8 cellular contexts compared by ENCODE assay signal in the genomic region with DNA sequence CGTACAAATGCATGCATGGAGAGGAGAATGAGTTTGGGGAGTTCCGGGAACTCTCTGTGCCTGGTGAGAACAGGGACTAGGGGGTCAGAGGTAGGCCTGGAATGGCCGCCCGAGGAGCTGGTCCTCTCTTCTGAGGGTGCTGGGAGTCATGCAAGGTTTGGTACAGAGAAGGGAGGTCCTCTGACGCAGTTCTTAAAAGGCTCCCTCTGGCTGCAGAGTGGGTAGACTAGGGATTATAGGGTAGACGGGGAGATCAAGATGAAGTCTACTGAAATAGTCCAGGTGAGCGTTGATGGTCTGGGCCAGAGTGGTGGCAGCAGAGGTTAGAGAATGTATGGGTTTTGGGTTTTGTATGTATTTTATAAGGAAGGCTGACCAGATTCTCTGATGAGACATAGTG. TPM values are rescaled to one million over a fixed set of nuclear protein-coding genes. Genes with fewer than 3 reads are reported as not detected.
DNase-seq lines count a peak whose midpoint lies in the region; ATAC-seq and TF ChIP-seq lines count a peak whose summit lies in the region.

No MANE protein-coding gene starts in this region.

- H3K9me2 ChIP-seq in SK-N-SH, result no peaks in the 10 kb centered on the region

- CTCF ChIA-PET in SK-N-SH (lab: Yijun Ruan, JAX), result no interaction called here

- ATAC-seq in GM18907 (IDR thresholded peaks at IDR 0.05; ENCODE audit: unreplicated experiment) (peak; percentile 8), HG02870 (IDR thresholded peaks at IDR 0.05; ENCODE audit: unreplicated experiment) (no peak)

- no peaks in the 10 kb centered on the region for H4K20me1 ChIP-seq in SK-N-SH (ENCODE audit: insufficient read depth)

- no peak for TF ChIP-seq POLR2A in sigmoid colon (IDR thresholded peaks at IDR 0.05)

- H3F3A ChIP-seq in SK-N-SH (replicated peaks; ENCODE audit: insufficient read depth), result no peaks in the 10 kb centered on the region

- TF ChIP-seq CTCF in SK-N-SH (IDR thresholded peaks at IDR 0.05) (no peak), foreskin fibroblast (IDR thresholded peaks at IDR 0.05; ENCODE audit: low read depth, low read length) (no peak), sigmoid colon (IDR thresholded peaks at IDR 0.05) (no peak)

- peak overlapping the region; percentile 86 for H3K4me2 ChIP-seq in SK-N-SH

- no peak for TF ChIP-seq RAD21 in SK-N-SH (IDR thresholded peaks at IDR 0.05; ENCODE audit: low read length)

- peaks cover 35% of the 10 kb centered on the region for H3K79me2 ChIP-seq in SK-N-SH (ENCODE audit: insufficient read depth)

- H3K4me1 ChIP-seq in SK-N-SH (ENCODE audit: control insufficient read depth in 1 of 2, insufficient read depth in 2 of 2, low read depth in 1 of 2, low read length in 1 of 2) (peaks cover 7 to 18% of the 10 kb centered on the region in 2 experiments; a peak in 2 of 4 replicates), sigmoid colon (peaks cover 0 to 22% (median 18%) of the 10 kb centered on the region in 4 donors)

- DNase-seq in SK-N-SH (no peak), foreskin fibroblast (peak in 1 of 2 donors; percentile 25), sigmoid colon (no peak), NCI-H2081 treated with DMSO at 0.1 percent for 48 hours (lab: John Stamatoyannopoulos, UW) (no peak), SIG-M5 (lab: John Stamatoyannopoulos, UW) (no peak)
- no peak for DNase-seq in stimulated activated naive CD4-positive, alpha-beta T cell treated with Interleukin-2 at 50 U/mL for 16 hours (lab: John Stamatoyannopoulos, UW)

- no peak for TF ChIP-seq EP300 in SK-N-SH (IDR thresholded peaks at IDR 0.05; ENCODE audit: borderline replicate concordance in 1 of 2, low read depth in 1 of 2, low read length in 1 of 2)
- no peak for TF ChIP-seq EP300 in sigmoid colon (IDR thresholded peaks at IDR 0.05)

- peak overlapping the region; percentile 85 for H3K9ac ChIP-seq in SK-N-SH

- H3K9me3 ChIP-seq in SK-N-SH (no peaks in the 10 kb centered on the region), sigmoid colon (peaks cover 0 to 25% (median 13%) of the 10 kb centered on the region in 4 donors)

- H3K4me3 ChIP-seq in SK-N-SH (ENCODE audit: low read depth in 2 of 2, low read length in 1 of 2) (peak overlapping the region; percentile 98 to 99), foreskin fibroblast (ENCODE audit: low read depth in 1 of 2, low read length in 2 of 2) (peak overlapping the region; percentile 78 to 97), sigmoid colon (peak overlapping the region; percentile 75 to 97 (median 90))

- H3K27me3 ChIP-seq in SK-N-SH (ENCODE audit: insufficient read depth) (no peaks in the 10 kb centered on the region), sigmoid colon (no peaks in the 10 kb centered on the region)

- peak overlapping the region; percentile 72; the same call in 1 of the 2 replicates for H2AFZ ChIP-seq in SK-N-SH (ENCODE audit: low read depth)

- POLR2A ChIA-PET in SK-N-SH (lab: Yijun Ruan, JAX), result no interaction called here

- intact Hi-C loops in sigmoid colon (cut with DNase I), result no loop called here

- 15% methylated on average over 7 of the region's 7 CpGs for WGBS in SK-N-SH (ENCODE audit: low lambda C conversion rate)
- 27 to 38% methylated on average over 7 of the region's 7 CpGs for WGBS in sigmoid colon, 2 donors

- H3K36me3 ChIP-seq in SK-N-SH (replicated peaks in 1 of 2; ENCODE audit: control insufficient read depth in 1 of 2, insufficient read depth in 2 of 2, low read length in 1 of 2), result peaks cover 17 to 29% of the 10 kb centered on the region in 2 experiments
- peaks cover 30 to 43% (median 36%) of the 10 kb centered on the region in 4 donors for H3K36me3 ChIP-seq in sigmoid colon

- H3K27ac ChIP-seq in SK-N-SH (ENCODE audit: low read depth in 2 of 2, low read length in 1 of 2) (peak overlapping the region in 1 of 2 experiments; percentile 59; a peak in 1 of 4 replicates), sigmoid colon (peak overlapping the region; percentile 81 to 87 (median 84))

TF ChIP-seq in SK-N-SH, 30 proteins besides CTCF, POLR2A, EP300 and RAD21:
- TF ChIP-seq, protein P1, sequence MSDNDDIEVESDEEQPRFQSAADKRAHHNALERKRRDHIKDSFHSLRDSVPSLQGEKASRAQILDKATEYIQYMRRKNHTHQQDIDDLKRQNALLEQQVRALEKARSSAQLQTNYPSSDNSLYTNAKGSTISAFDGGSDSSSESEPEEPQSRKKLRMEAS (IDR thresholded peaks at IDR 0.05; ENCODE audit: low read depth), result no peak

RNA-seq across cellular contexts. Expression of a gene that starts 0.8 kb away (rescaled TPM):
- polyA plus RNA-seq in SK-N-SH (2012; rRNA removed) (2.5 and 3.7 TPM in 2 replicates), sigmoid colon (1 to 10 TPM in 2 of 3 donors, under 1 TPM in 1; 0.92 to 3.1 (median 1.2) TPM)
- polyA plus RNA-seq in SK-N-SH (2012; cell fraction: cytosol; rRNA removed), result 2.2 and 2.6 TPM in 2 replicates
- polyA plus RNA-seq in SK-N-SH (2012; cell fraction: nucleus; rRNA removed), result 2.6 and 5.6 TPM in 2 replicates
- 1 to 10 TPM; 7.1 to 9.6 (median 9.1) TPM for total RNA-seq in sigmoid colon

RNA-seq across cellular contexts. Expression of a gene that starts 11.5 kb away (rescaled TPM):
- 21.0 and 22.2 TPM in 2 replicates for polyA plus RNA-seq in SK-N-SH (2012; rRNA removed)
- 21.3 and 22.0 TPM in 2 replicates for polyA plus RNA-seq in SK-N-SH (2012; cell fraction: cytosol; rRNA removed)
- polyA plus RNA-seq in SK-N-SH (2012; cell fraction: nucleus; rRNA removed), result 10.2 and 10.9 TPM in 2 replicates
- total RNA-seq in sigmoid colon, result 10 to 100 TPM; 21.3 to 28.1 (median 27.1) TPM
- 10 to 100 TPM in 2 of 3 donors, 1 to 10 TPM in 1; 9.2 to 18.0 (median 11.4) TPM for polyA plus RNA-seq in sigmoid colon

RNA-seq across cellular contexts. Expression of a gene that starts 11.5 kb away (rescaled TPM):
- polyA plus RNA-seq in SK-N-SH (2012; rRNA removed), result 1.5 and 1.7 TPM in 2 replicates
- polyA plus RNA-seq in SK-N-SH (2012; cell fraction: cytosol; rRNA removed), result 0.94 and 1.0 TPM in 2 replicates
- polyA plus RNA-seq in SK-N-SH (2012; cell fraction: nucleus; rRNA removed), result 6.8 and 7.1 TPM in 2 replicates
- total RNA-seq in sigmoid colon, result 1 to 10 TPM in 3 of 4 donors, under 1 TPM in 1; 0.83 to 3.6 (median 2.8) TPM
- 1 to 10 TPM in 1 of 3 donors, not detected in 2; 1.2 TPM for polyA plus RNA-seq in sigmoid colon

RNA-seq across cellular contexts. Expression of a gene that starts 31.6 kb away (rescaled TPM):
- polyA plus RNA-seq in SK-N-SH (2012; rRNA removed) (1.2 and 1.7 TPM in 2 replicates), sigmoid colon (1 to 10 TPM in 1 of 3 donors, under 1 TPM in 2; 0.46 to 1.6 (median 0.60) TPM)
- polyA plus RNA-seq in SK-N-SH (2012; cell fraction: cytosol; rRNA removed), result 1.1 and 1.7 TPM in 2 replicates
- polyA plus RNA-seq in SK-N-SH (2012; cell fraction: nucleus; rRNA removed), result 1.0 and 1.6 TPM in 2 replicates
- 1 to 10 TPM; 5.4 to 8.1 (median 7.5) TPM for total RNA-seq in sigmoid colon

RNA-seq across cellular contexts. Expression of a gene that starts 37.8 kb away (rescaled TPM):
- polyA plus RNA-seq in SK-N-SH (2012; rRNA removed) (6.8 and 7.7 TPM in 2 replicates), sigmoid colon (10 to 100 TPM in 1 of 3 donors, 1 to 10 TPM in 2; 1.2 to 10.7 (median 1.8) TPM)
- 5.3 and 5.9 TPM in 2 replicates for polyA plus RNA-seq in SK-N-SH (2012; cell fraction: cytosol; rRNA removed)
- 13.9 and 17.0 TPM in 2 replicates for polyA plus RNA-seq in SK-N-SH (2012; cell fraction: nucleus; rRNA removed)
- 10 to 100 TPM; 21.9 to 29.1 (median 22.8) TPM for total RNA-seq in sigmoid colon
